ENCODE assay signal across 13 cellular contexts in genomic region chr2:19255481-19255880, GRCh38.
DNase-seq lines count a peak whose midpoint lies in the region; ATAC-seq and TF ChIP-seq lines count a peak whose summit lies in the region.
"Had no signal": no experiment of that assay in that cellular context is flagged by ENCODE, and none has a peak within 500 bp of the region (broad histone marks: within the 10 kb centered on the region; RNA-seq: fewer than 3 reads in every experiment).

No MANE protein-coding gene starts in this region.

- peak; percentile 20 for DNase-seq in MCF 10A (ENCODE audit: unreplicated experiment)
- DNase-seq in breast epithelium (ENCODE audit: low spot score in 2 of 2) = no peak
- peak; percentile 61 for DNase-seq in epithelial cell of esophagus (ENCODE audit: low read depth)
- DNase-seq in mesenchymal stem cell = no peak
- no peak for DNase-seq in OCI-M1 (lab: John Stamatoyannopoulos, UW)
- DNase-seq in upper lobe of left lung = no peak
- DNase-seq in NCI-H1092 (lab: John Stamatoyannopoulos, UW) = no peak
- no peak for DNase-seq in SKM-1 treated with dmso at 0.1 percent for 144 hours (lab: John Stamatoyannopoulos, UW; ENCODE audit: unreplicated experiment)
- DNase-seq: 8988T, H9, NCI-H1417 had no signal

- no peaks in the 10 kb centered on the region for H3K79me1 ChIP-seq in mesenchymal stem cell (replicated peaks; ENCODE audit: low read length, poor library complexity, severe bottlenecking)

- peak overlapping the region; percentile 4 for H4K8ac ChIP-seq in mesenchymal stem cell (ENCODE audit: low read length)

- H3K27me3 ChIP-seq in breast epithelium (no peaks in the 10 kb centered on the region), mesenchymal stem cell (ENCODE audit: control insufficient read depth in 1 of 2, insufficient read depth in 1 of 2, low read length in 2 of 2) (no peaks in the 10 kb centered on the region), upper lobe of left lung (no peaks in the 10 kb centered on the region)
- H3K27me3 ChIP-seq: BLaER1 treated with 17β-estradiol and CSF1 and Interleukin-3, amounts not matched to agents 10 nM and 100 nM had no signal

- no peak for ATAC-seq in upper lobe of left lung (ENCODE audit: low FRiP score in 2 of 2)
- ATAC-seq: GM12878 had no signal

- H3K27ac Mint-ChIP-seq in MCF 10A (ENCODE audit: low read depth, unreplicated experiment) = no peak overlapping the region
- H3K27ac Mint-ChIP-seq: H9 had no signal

- H3K27ac ChIP-seq in breast epithelium (no peak overlapping the region), mesenchymal stem cell (ENCODE audit: low read length, poor library complexity, severe bottlenecking) (peak overlapping the region; percentile 62), upper lobe of left lung (no peak overlapping the region)
- H3K27ac ChIP-seq: BLaER1 treated with 17β-estradiol and CSF1 and Interleukin-3, amounts not matched to agents 10 nM and 100 nM had no signal

- H2BK120ac ChIP-seq in mesenchymal stem cell (ENCODE audit: low read depth, low read length) = no peak overlapping the region

- H2AFZ ChIP-seq in mesenchymal stem cell (ENCODE audit: low read depth, low read length) = no peak overlapping the region

- no peak overlapping the region for H2BK5ac ChIP-seq in mesenchymal stem cell (ENCODE audit: low read depth, low read length, poor library complexity, severe bottlenecking)

- intact Hi-C loops in MCF 10A (cut with micrococcal nuclease) = no loop called here
- intact Hi-C loops in breast epithelium (cut with DNase I; ENCODE audit: low total_unique reads) = no loop called here

- H3K4me3 Mint-ChIP-seq in MCF 10A (ENCODE audit: unreplicated experiment) = no peak overlapping the region
- H3K4me3 Mint-ChIP-seq: H9 had no signal

- no peaks in the 10 kb centered on the region for H3K9me3 ChIP-seq in breast epithelium
- no peaks in the 10 kb centered on the region for H3K9me3 ChIP-seq in mesenchymal stem cell (ENCODE audit: control insufficient read depth, low read length)
- no peaks in the 10 kb centered on the region for H3K9me3 ChIP-seq in upper lobe of left lung

- CTCF ChIA-PET in MCF 10A (lab: Yijun Ruan, JAX) = no interaction called here

- peak overlapping the region; percentile 18 for H4K91ac ChIP-seq in mesenchymal stem cell (ENCODE audit: low read length)

- no peak overlapping the region for H2BK15ac ChIP-seq in mesenchymal stem cell (ENCODE audit: low read depth, poor library complexity, severe bottlenecking)

- no peak for TF ChIP-seq EP300 in upper lobe of left lung (IDR thresholded peaks at IDR 0.05)

- TF ChIP-seq CTCF in MCF 10A (IDR thresholded peaks at IDR 0.05; ENCODE audit: unreplicated experiment) (no peak), breast epithelium (IDR thresholded peaks at IDR 0.05) (no peak), epithelial cell of esophagus (IDR thresholded peaks at IDR 0.05; ENCODE audit: insufficient read depth, low read depth, low read length, missing control alignments) (no peak), upper lobe of left lung (IDR thresholded peaks at IDR 0.05) (no peak)

- BruUV-seq in MCF 10A (replicated peaks; lab: Mats Ljungman, UMichigan) = no TSS peak

- POLR2A ChIA-PET in MCF 10A (lab: Yijun Ruan, JAX) = interaction anchor here (0.7 to 1.1 kb wide), 3 partner anchors 11 to 374 kb away, joined by 3 to 4 read pairs (median 3); no protein-coding TSS in a partner anchor

- H3K4me3 ChIP-seq in breast epithelium = no peak overlapping the region
- H3K4me3 ChIP-seq in epithelial cell of esophagus (ENCODE audit: low read length) = no peak overlapping the region
- no peak overlapping the region for H3K4me3 ChIP-seq in mesenchymal stem cell (ENCODE audit: insufficient read depth in 1 of 2, low read depth in 1 of 2, low read length in 2 of 2)
- no peak overlapping the region for H3K4me3 ChIP-seq in upper lobe of left lung
- H3K4me3 ChIP-seq: BLaER1 treated with 17β-estradiol and CSF1 and Interleukin-3, amounts not matched to agents 10 nM and 100 nM; GM12878 had no signal

- no peak overlapping the region for H3K23ac ChIP-seq in mesenchymal stem cell (ENCODE audit: low read length in 2 of 2)

- H3K14ac ChIP-seq in mesenchymal stem cell (ENCODE audit: low read length in 2 of 2) = no peak overlapping the region

- no peak overlapping the region for H3K4ac ChIP-seq in mesenchymal stem cell (ENCODE audit: low read depth in 1 of 2, low read length in 2 of 2)

- H3K9ac ChIP-seq in mesenchymal stem cell (ENCODE audit: low read length) = no peak overlapping the region
- H3K9ac ChIP-seq: BLaER1 treated with 17β-estradiol and CSF1 and Interleukin-3, amounts not matched to agents 10 nM and 100 nM had no signal

- peaks cover 19% of the 10 kb centered on the region for H3K4me1 Mint-ChIP-seq in MCF 10A (ENCODE audit: insufficient read depth, unreplicated experiment)
- H3K4me1 Mint-ChIP-seq: H9 had no signal

- peak overlapping the region in 1 of 2 experiments; percentile 89 for H2BK12ac ChIP-seq in mesenchymal stem cell (ENCODE audit: low read length in 2 of 2)

- H2AK5ac ChIP-seq in mesenchymal stem cell (ENCODE audit: low read length, severe bottlenecking) = peak overlapping the region; percentile 78

- peak overlapping the region in 1 of 2 experiments; percentile 72 for H3K18ac ChIP-seq in mesenchymal stem cell (ENCODE audit: low read depth in 1 of 2, low read length in 2 of 2)

- TF ChIP-seq POLR2A in breast epithelium (IDR thresholded peaks at IDR 0.05) (no peak), upper lobe of left lung (IDR thresholded peaks at IDR 0.05) (no peak)

- no peaks in the 10 kb centered on the region for H3K27me3 Mint-ChIP-seq in MCF 10A (ENCODE audit: insufficient read depth, unreplicated experiment)

- no peaks in the 10 kb centered on the region for H3K36me3 Mint-ChIP-seq in MCF 10A (ENCODE audit: insufficient read depth, unreplicated experiment)

- no peaks in the 10 kb centered on the region for H3K9me3 Mint-ChIP-seq in MCF 10A (ENCODE audit: unreplicated experiment)
- H3K9me3 Mint-ChIP-seq: H9 had no signal

- H3K4me1 ChIP-seq in breast epithelium (no peaks in the 10 kb centered on the region), mesenchymal stem cell (ENCODE audit: control insufficient read depth, insufficient read depth, low read depth, low read length) (peaks cover 5% of the 10 kb centered on the region), upper lobe of left lung (no peaks in the 10 kb centered on the region)
- H3K4me1 ChIP-seq: BLaER1 treated with 17β-estradiol and CSF1 and Interleukin-3, amounts not matched to agents 10 nM and 100 nM had no signal

- no peak overlapping the region for H3K4me2 ChIP-seq in mesenchymal stem cell (ENCODE audit: low read length, poor library complexity, severe bottlenecking)
- H3K4me2 ChIP-seq: BLaER1 treated with 17β-estradiol and CSF1 and Interleukin-3, amounts not matched to agents 10 nM and 100 nM had no signal

- H3K36me3 ChIP-seq in breast epithelium = no peaks in the 10 kb centered on the region
- no peaks in the 10 kb centered on the region for H3K36me3 ChIP-seq in mesenchymal stem cell (ENCODE audit: control insufficient read depth in 1 of 2, insufficient read depth in 2 of 2, low read depth in 1 of 2, low read length in 2 of 2)
- H3K36me3 ChIP-seq in upper lobe of left lung = no peaks in the 10 kb centered on the region
- H3K36me3 ChIP-seq: BLaER1 treated with 17β-estradiol and CSF1 and Interleukin-3, amounts not matched to agents 10 nM and 100 nM had no signal

Comparison
In these comparisons a context has a peak if more than half of its experiments do, and no peak if none do; other contexts are left out.
1. DNase-seq: peak in MCF 10A (single experiment) and epithelial cell of esophagus (single experiment); none in breast epithelium (0 of 2), mesenchymal stem cell (single experiment), OCI-M1 (single experiment), upper lobe of left lung (0 of 2), NCI-H1092 (single experiment) and SKM-1 treated with dmso at 0.1 percent for 144 hours (single experiment).